In the genomic region with DNA sequence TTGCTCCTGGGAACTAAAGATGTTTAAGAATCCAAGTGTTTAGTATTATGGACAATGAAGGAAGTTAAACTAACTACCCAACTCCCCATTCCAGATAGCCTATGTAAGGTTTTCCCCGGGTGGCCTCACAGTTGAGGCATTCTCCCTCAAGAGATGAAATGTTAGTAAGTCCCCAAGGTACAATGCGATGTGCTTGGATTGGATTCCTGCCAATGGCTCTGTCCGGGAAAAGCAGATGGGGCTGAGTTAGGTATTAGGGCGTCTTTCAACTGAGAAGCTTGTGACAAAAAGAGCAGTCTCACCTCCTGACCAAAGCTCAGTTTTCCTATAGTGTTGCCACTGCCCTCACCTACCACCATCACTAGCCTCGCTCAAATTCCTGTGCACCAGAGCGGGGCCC, we compare ENCODE assay signal across 19 cellular contexts.
A peak's percentile ranks its signal among the peaks of the same experiment; 100 is the strongest.
DNase-seq lines count a peak whose midpoint lies in the region; ATAC-seq, FAIRE-seq and TF ChIP-seq lines count a peak whose summit lies in the region.
"Had no signal": no experiment of that assay in that cellular context is flagged by ENCODE, and none has a peak within 500 bp of the region (broad histone marks: within the 10 kb centered on the region; RNA-seq: fewer than 3 reads in every experiment).

No MANE protein-coding gene starts in this region.

- no peaks in the 10 kb centered on the region for H3K27me3 ChIP-seq in astrocyte (ENCODE audit: insufficient read depth, low read length)

- H3K4me1 Mint-ChIP-seq in astrocyte (ENCODE audit: low read depth, unreplicated experiment), result peaks cover 18% of the 10 kb centered on the region

- TF ChIP-seq CTCF in astrocyte (IDR thresholded peaks at IDR 0.05; ENCODE audit: insufficient read depth, low read depth, low read length), result no peak

- H3K9ac ChIP-seq in astrocyte (ENCODE audit: low read length), result no peak overlapping the region
- H3K9ac ChIP-seq: GM23248 had no signal

- H3K4me3 ChIP-seq in astrocyte (ENCODE audit: insufficient read depth, low read depth, low read length) (no peak overlapping the region), skeletal muscle cell (ENCODE audit: low read depth, low read length) (no peak overlapping the region)
- H3K4me3 ChIP-seq: A549, GM23248, SK-N-MC had no signal

- H3K36me3 Mint-ChIP-seq in astrocyte (ENCODE audit: low read depth, unreplicated experiment), result no peaks in the 10 kb centered on the region

- H3K27ac ChIP-seq in astrocyte (ENCODE audit: low read depth, low read length), result no peak overlapping the region
- H3K27ac ChIP-seq: A549, GM23248, SK-N-MC had no signal

- no peaks in the 10 kb centered on the region for H3K27me3 Mint-ChIP-seq in astrocyte (ENCODE audit: low read depth, unreplicated experiment)

- H3K27ac Mint-ChIP-seq in astrocyte (ENCODE audit: unreplicated experiment), result peak overlapping the region; percentile 73
- H3K27ac Mint-ChIP-seq: T-helper 1 cell treated with Interleukin-12 subunit alpha and Interleukin-12 subunit beta and Interleukin-4 antibody, amounts not matched to agents 30 μg/mL and 1 μg/mL, for 36 hours had no signal

- H2AFZ ChIP-seq in astrocyte (ENCODE audit: low read depth, low read length), result no peak overlapping the region
- H2AFZ ChIP-seq: GM23248 had no signal

- H3K9me3 Mint-ChIP-seq in astrocyte (ENCODE audit: unreplicated experiment), result peaks cover under 1% of the 10 kb centered on the region
- H3K9me3 Mint-ChIP-seq: T-helper 1 cell treated with Interleukin-12 subunit alpha and Interleukin-12 subunit beta and Interleukin-4 antibody, amounts not matched to agents 30 μg/mL and 1 μg/mL, for 36 hours had no signal

- no peaks in the 10 kb centered on the region for H4K20me1 ChIP-seq in astrocyte (ENCODE audit: insufficient read depth, low read length)

- H3K9me3 ChIP-seq in astrocyte (ENCODE audit: insufficient read depth, low read depth, low read length), result no peaks in the 10 kb centered on the region
- H3K9me3 ChIP-seq: A549, Caco-2 had no signal

- peaks cover 16% of the 10 kb centered on the region for H3K4me1 ChIP-seq in astrocyte (ENCODE audit: insufficient read depth, low read length)
- H3K4me1 ChIP-seq: A549 had no signal

- no peak for ATAC-seq in HG03097 (IDR thresholded peaks at IDR 0.05; ENCODE audit: low FRiP score, unreplicated experiment)
- ATAC-seq: A549, HCT116 had no signal

- no peaks in the 10 kb centered on the region for H3K36me3 ChIP-seq in astrocyte (ENCODE audit: insufficient read depth, low read length)

- no peaks in the 10 kb centered on the region for H3K79me2 ChIP-seq in astrocyte (ENCODE audit: insufficient read depth, low read length)

- H3K4me2 ChIP-seq in astrocyte (ENCODE audit: low read length), result peak overlapping the region; percentile 59
- H3K4me2 ChIP-seq: A549 had no signal

- peak; percentile 13 for DNase-seq in NCI-H748 (lab: John Stamatoyannopoulos, UW; ENCODE audit: unreplicated experiment)
- no peak for DNase-seq in NCI-H748 treated with DMSO at 0.1 percent for 48 hours (lab: John Stamatoyannopoulos, UW)
- DNase-seq in Daoy (ENCODE audit: low read depth), result peak; percentile 49
- DNase-seq in astrocyte (ENCODE audit: low read depth), result no peak
- peak; percentile 58 for DNase-seq in skeletal muscle cell (ENCODE audit: low read depth)
- DNase-seq in stimulated activated CD4-positive, alpha-beta T cell treated with anti-CD3 and anti-CD28 coated beads, Interleukin-12 subunit alpha, Interleukin-12 subunit beta, amount 100 ng/mL, for 4 hours, result no peak
- DNase-seq: Caco-2, DMS79 treated with DMSO at 0.1 percent for 48 hours, GM23248, MV-4-11, NCI-H1417 treated with DMSO at 0.1 percent for 48 hours, NCI-H1930, NCI-H526 treated with DMSO at 0.1 percent for 48 hours had no signal

- no peak overlapping the region for H3K4me3 Mint-ChIP-seq in astrocyte (ENCODE audit: unreplicated experiment)
- H3K4me3 Mint-ChIP-seq: T-helper 1 cell treated with Interleukin-12 subunit alpha and Interleukin-12 subunit beta and Interleukin-4 antibody, amounts not matched to agents 30 μg/mL and 1 μg/mL, for 36 hours had no signal

- FAIRE-seq in astrocyte (lab: Jason Lieb, UNC), result no peak
- FAIRE-seq: A549, G401.6 had no signal

Comparison
In these comparisons a context has a peak if more than half of its experiments do, and no peak if none do; other contexts are left out.
1. DNase-seq: peak in NCI-H748 (single experiment), Daoy (single experiment) and skeletal muscle cell (single experiment); none in NCI-H748 treated with DMSO at 0.1 percent for 48 hours (single experiment), astrocyte (single experiment) and stimulated activated CD4-positive, alpha-beta T cell treated with anti-CD3 and anti-CD28 coated beads, Interleukin-12 subunit alpha, Interleukin-12 subunit beta, amount 100 ng/mL, for 4 hours (single experiment).